Comparison of ENCODE assay signal across 8 cellular contexts in the genomic region with DNA sequence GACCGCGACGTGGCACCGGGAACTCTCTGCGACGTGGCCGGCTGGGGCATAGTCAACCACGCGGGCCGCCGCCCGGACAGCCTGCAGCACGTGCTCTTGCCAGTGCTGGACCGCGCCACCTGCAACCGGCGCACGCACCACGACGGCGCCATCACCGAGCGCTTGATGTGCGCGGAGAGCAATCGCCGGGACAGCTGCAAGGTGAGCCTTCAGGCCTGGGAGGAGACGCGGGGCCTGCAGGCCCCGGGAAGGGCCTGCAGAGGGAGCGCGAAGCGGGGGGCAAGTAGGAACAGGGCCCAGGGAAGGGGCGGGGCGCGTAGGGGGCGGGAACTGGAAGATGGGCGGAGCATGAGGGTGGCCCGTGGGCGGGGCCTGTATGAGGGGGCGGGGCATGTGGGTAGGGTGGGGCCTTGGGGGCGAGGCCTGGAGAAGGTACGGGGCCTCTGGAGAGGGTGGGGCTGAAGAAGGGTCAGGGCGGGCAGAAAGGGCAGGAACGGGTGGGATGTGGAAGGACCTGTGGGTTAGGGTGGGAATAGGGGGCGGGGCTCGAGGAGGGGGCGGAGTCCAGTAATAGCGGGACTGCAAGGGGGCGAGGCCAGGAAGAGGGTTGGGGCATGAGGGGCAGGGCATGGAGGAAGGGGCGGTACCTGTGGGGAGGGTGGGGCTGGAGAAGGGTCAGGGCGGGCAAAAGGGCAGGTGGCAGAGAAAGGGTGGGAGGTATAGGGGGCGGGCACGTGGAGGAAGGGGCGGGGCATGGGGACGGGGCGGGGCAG. TPM values are rescaled to one million over a fixed set of nuclear protein-coding genes. Genes with fewer than 3 reads are reported as not detected.
A peak's percentile ranks its signal among the peaks of the same experiment; 100 is the strongest.
DNase-seq lines count a peak whose midpoint lies in the region; ATAC-seq and TF ChIP-seq lines count a peak whose summit lies in the region.

No MANE protein-coding gene starts in this region.

- H3K9me3 Mint-ChIP-seq in CD4-positive, CD25-positive, alpha-beta regulatory T cell, result peaks cover 0 to 2% (median 0%) of the 10 kb centered on the region in 7 donors
- no peaks in the 10 kb centered on the region for H3K9me3 Mint-ChIP-seq in T-helper 2 cell treated with Interferon-gamma antibody and Interleukin-4, amounts not matched to agents 5 μg/mL and 100 μg/mL, for 36 hours
- H3K9me3 Mint-ChIP-seq in naive B cell, result peaks cover 0 to 4% (median 0%) of the 10 kb centered on the region in 7 donors

- peak overlapping the region in 1 of 3 donors; percentile 89 for H3K27ac Mint-ChIP-seq in CD4-positive, CD25-positive, alpha-beta regulatory T cell
- no peak overlapping the region for H3K27ac Mint-ChIP-seq in T-helper 2 cell treated with Interferon-gamma antibody and Interleukin-4, amounts not matched to agents 5 μg/mL and 100 μg/mL, for 36 hours
- H3K27ac Mint-ChIP-seq in naive B cell, result peak overlapping the region in 2 of 6 donors; percentile 69 to 89

- peaks cover 30% of the 10 kb centered on the region for H3K4me1 ChIP-seq in CD4-positive, CD25-positive, alpha-beta regulatory T cell (ENCODE audit: control insufficient read depth, insufficient read depth, low read length, poor library complexity, severe bottlenecking)
- H3K4me1 ChIP-seq in adipocyte (ENCODE audit: control insufficient read depth, insufficient read depth, low read length) (peaks cover 7% of the 10 kb centered on the region), upper lobe of left lung (peaks cover 23 to 56% (median 39%) of the 10 kb centered on the region in 4 donors)

- H3K9ac ChIP-seq in adipocyte (ENCODE audit: low read length), result peak overlapping the region; percentile 60

- no peak overlapping the region for H3K27ac ChIP-seq in CD4-positive, CD25-positive, alpha-beta regulatory T cell (ENCODE audit: insufficient read depth, low read length, poor library complexity, severe bottlenecking)
- peak overlapping the region in 1 of 4 donors; percentile 51 for H3K27ac ChIP-seq in upper lobe of left lung

- no peak for TF ChIP-seq EP300 in upper lobe of left lung (IDR thresholded peaks at IDR 0.05)

- H3K4me3 Mint-ChIP-seq in CD4-positive, CD25-positive, alpha-beta regulatory T cell, result peak overlapping the region in 1 of 4 donors; percentile 81
- no peak overlapping the region for H3K4me3 Mint-ChIP-seq in T-helper 2 cell treated with Interferon-gamma antibody and Interleukin-4, amounts not matched to agents 5 μg/mL and 100 μg/mL, for 36 hours
- peak overlapping the region in 4 of 8 donors; percentile 25 to 72 (median 71) for H3K4me3 Mint-ChIP-seq in naive B cell

- peaks cover 4% of the 10 kb centered on the region for H3K27me3 ChIP-seq in CD4-positive, CD25-positive, alpha-beta regulatory T cell (ENCODE audit: control insufficient read depth, insufficient read depth, low read length)
- H3K27me3 ChIP-seq in adipocyte (replicated peaks; ENCODE audit: control insufficient read depth, insufficient read depth, low read length), result no peaks in the 10 kb centered on the region
- H3K27me3 ChIP-seq in upper lobe of left lung, result peaks cover 0 to 2% (median 0%) of the 10 kb centered on the region in 4 donors

- TF ChIP-seq POLR2A in upper lobe of left lung (IDR thresholded peaks at IDR 0.05), result no peak

- no peak overlapping the region for H3K4me3 ChIP-seq in CD4-positive, CD25-positive, alpha-beta regulatory T cell (ENCODE audit: low read depth, low read length)
- H3K4me3 ChIP-seq in adipocyte (ENCODE audit: low read length) (peak overlapping the region; percentile 69), upper lobe of left lung (peak overlapping the region in 2 of 4 donors; percentile 28 to 57)

- ATAC-seq in CD4-positive, CD25-positive, alpha-beta regulatory T cell (ENCODE audit: low read depth in 2 of 2), result peak; percentile 25 to 26
- ATAC-seq in naive B cell (ENCODE audit: low read depth in 2 of 2) (peak in 1 of 2 donors; percentile 7), upper lobe of left lung (ENCODE audit: low FRiP score in 2 of 2) (peak; percentile 23 to 75), omental fat pad (ENCODE audit: low FRiP score) (no peak)

- no peaks in the 10 kb centered on the region for H3K36me3 ChIP-seq in CD4-positive, CD25-positive, alpha-beta regulatory T cell (ENCODE audit: control insufficient read depth, insufficient read depth, low read length)
- H3K36me3 ChIP-seq in adipocyte (ENCODE audit: control insufficient read depth, insufficient read depth, low read length, severe bottlenecking), result peaks cover 14% of the 10 kb centered on the region
- no peaks in the 10 kb centered on the region for H3K36me3 ChIP-seq in upper lobe of left lung

- H3K27me3 Mint-ChIP-seq in CD4-positive, CD25-positive, alpha-beta regulatory T cell, result peaks cover 34% of the 10 kb centered on the region
- H3K27me3 Mint-ChIP-seq in T-helper 2 cell treated with Interferon-gamma antibody and Interleukin-4, amounts not matched to agents 5 μg/mL and 100 μg/mL, for 36 hours (ENCODE audit: low read depth), result peaks cover 12% of the 10 kb centered on the region
- peaks cover 0 to 22% (median 10%) of the 10 kb centered on the region in 3 donors for H3K27me3 Mint-ChIP-seq in naive B cell

- DNase-seq in CD4-positive, CD25-positive, alpha-beta regulatory T cell, result peak; percentile 53 to 62 (median 57)
- DNase-seq in HuH-7.5 (ENCODE audit: low spot score) (peak; percentile 80), adipocyte (ENCODE audit: low read depth) (peak; percentile 74), naive B cell (peak; percentile 25), upper lobe of left lung (peak; percentile 61 to 93), omental fat pad (ENCODE audit: low spot score) (no peak), inferior parietal cortex (ENCODE audit: extremely low spot score) (no peak)
- peak; percentile 48 for DNase-seq in T-helper 2 cell treated with Interferon-gamma antibody and Interleukin-4, amounts not matched to agents 5 μg/mL and 100 μg/mL, for 36 hours (ENCODE audit: low spot score)

- 6 to 17% methylated on average over 14 to 34 of the region's 57 CpGs for WGBS in upper lobe of left lung, 2 donors

- no peaks in the 10 kb centered on the region for H3K9me3 ChIP-seq in CD4-positive, CD25-positive, alpha-beta regulatory T cell (ENCODE audit: control insufficient read depth in 2 of 2, low read length in 2 of 2)
- H3K9me3 ChIP-seq in adipocyte (ENCODE audit: control insufficient read depth, low read length), result no peaks in the 10 kb centered on the region
- no peaks in the 10 kb centered on the region for H3K9me3 ChIP-seq in upper lobe of left lung

- TF ChIP-seq CTCF in upper lobe of left lung (IDR thresholded peaks at IDR 0.05) (peak in 1 of 6 experiments; percentile 31), omental fat pad (IDR thresholded peaks at IDR 0.05) (no peak)

- H3K4me1 Mint-ChIP-seq in CD4-positive, CD25-positive, alpha-beta regulatory T cell, result peaks cover 3 to 25% (median 13%) of the 10 kb centered on the region in 4 donors
- peaks cover 11% of the 10 kb centered on the region for H3K4me1 Mint-ChIP-seq in T-helper 2 cell treated with Interferon-gamma antibody and Interleukin-4, amounts not matched to agents 5 μg/mL and 100 μg/mL, for 36 hours (ENCODE audit: low read depth)
- peaks cover 11 to 31% (median 26%) of the 10 kb centered on the region in 3 donors for H3K4me1 Mint-ChIP-seq in naive B cell

- no peaks in the 10 kb centered on the region for H3K36me3 Mint-ChIP-seq in CD4-positive, CD25-positive, alpha-beta regulatory T cell
- peaks cover 2% of the 10 kb centered on the region for H3K36me3 Mint-ChIP-seq in T-helper 2 cell treated with Interferon-gamma antibody and Interleukin-4, amounts not matched to agents 5 μg/mL and 100 μg/mL, for 36 hours (ENCODE audit: low read depth)
- H3K36me3 Mint-ChIP-seq in naive B cell, result no peaks in the 10 kb centered on the region

RNA-seq across cellular contexts. Expression of gene CFD, which starts 2.5 kb away (rescaled TPM):
- 1.9 TPM for total RNA-seq in CD4-positive, CD25-positive, alpha-beta regulatory T cell
- polyA plus RNA-seq in CD4-positive, CD25-positive, alpha-beta regulatory T cell, result 1 to 10 TPM; 2.0 to 6.4 (median 2.5) TPM
- 1 to 10 TPM in 5 of 6 donors, not detected in 1; 1.2 to 3.2 (median 1.8) TPM for polyA plus RNA-seq in naive B cell (ENCODE audit: low read depth in 6 of 6)
- 100 to 1,000 TPM; 101 to 393 (median 259) TPM for total RNA-seq in upper lobe of left lung
- total RNA-seq in omental fat pad, result 1,000 to 10,000 TPM; 1,367 to 3,469 (median 2,171) TPM

RNA-seq across cellular contexts. Expression of gene ELANE, which starts 9.8 kb away (rescaled TPM):
- not detected for total RNA-seq in CD4-positive, CD25-positive, alpha-beta regulatory T cell
- polyA plus RNA-seq in CD4-positive, CD25-positive, alpha-beta regulatory T cell, result not detected
- polyA plus RNA-seq in naive B cell (ENCODE audit: low read depth in 6 of 6), result not detected
- total RNA-seq in upper lobe of left lung, result 10 to 100 TPM in 1 of 6 donors, 1 to 10 TPM in 2, under 1 TPM in 2, not detected in 1; 0.69 to 11.9 (median 1.3) TPM
- total RNA-seq in omental fat pad, result 1 to 10 TPM in 2 of 4 donors, under 1 TPM in 1, not detected in 1; 0.72 to 7.7 (median 1.0) TPM

RNA-seq across cellular contexts. Expression of gene PRTN3, which starts 21.1 kb away (rescaled TPM):
- not detected for total RNA-seq in CD4-positive, CD25-positive, alpha-beta regulatory T cell
- polyA plus RNA-seq in CD4-positive, CD25-positive, alpha-beta regulatory T cell, result not detected
- not detected for polyA plus RNA-seq in naive B cell (ENCODE audit: low read depth in 6 of 6)
- total RNA-seq in upper lobe of left lung, result 1 to 10 TPM in 2 of 6 donors, not detected in 4; 1.1 to 9.4 TPM
- not detected for total RNA-seq in omental fat pad

RNA-seq across cellular contexts. Expression of gene MED16, which starts 31.0 kb away (rescaled TPM):
- 71.5 TPM for total RNA-seq in CD4-positive, CD25-positive, alpha-beta regulatory T cell
- polyA plus RNA-seq in CD4-positive, CD25-positive, alpha-beta regulatory T cell, result 10 to 100 TPM; 61.9 to 91.7 (median 81.4) TPM
- polyA plus RNA-seq in naive B cell (ENCODE audit: low read depth in 6 of 6), result 10 to 100 TPM; 34.0 to 89.4 (median 51.1) TPM
- total RNA-seq in upper lobe of left lung (100 to 1,000 TPM in 2 of 6 donors, 10 to 100 TPM in 4; 33.5 to 110 (median 62.1) TPM), omental fat pad (10 to 100 TPM; 20.1 to 34.0 (median 24.5) TPM)

RNA-seq across cellular contexts. Expression of gene RNU6-9, which starts 31.3 kb away (rescaled TPM):
- not detected for total RNA-seq in CD4-positive, CD25-positive, alpha-beta regulatory T cell
- not detected for polyA plus RNA-seq in CD4-positive, CD25-positive, alpha-beta regulatory T cell
- not detected for polyA plus RNA-seq in naive B cell (ENCODE audit: low read depth in 6 of 6)
- not detected for total RNA-seq in upper lobe of left lung
- total RNA-seq in omental fat pad, result not detected

Comparison
In these comparisons a context has a peak if more than half of its experiments do, and no peak if none do; other contexts are left out.
1. DNase-seq: peak in CD4-positive, CD25-positive, alpha-beta regulatory T cell (3 of 3), HuH-7.5 (single experiment), T-helper 2 cell treated with Interferon-gamma antibody and Interleukin-4, amounts not matched to agents 5 μg/mL and 100 μg/mL, for 36 hours (single experiment), adipocyte (single experiment), naive B cell (single experiment) and upper lobe of left lung (2 of 2); none in omental fat pad (single experiment) and inferior parietal cortex (single experiment).
2. RNA of gene CFD, which starts 2.5 kb away (total RNA-seq): 1,367 to 3,469 TPM in omental fat pad and 101 to 393 TPM in upper lobe of left lung; 1.9 TPM in CD4-positive, CD25-positive, alpha-beta regulatory T cell (single experiment); every median in the first group is over 10 times any median in the second.